ENCODE assay signal across 13 cellular contexts in the genomic region with DNA sequence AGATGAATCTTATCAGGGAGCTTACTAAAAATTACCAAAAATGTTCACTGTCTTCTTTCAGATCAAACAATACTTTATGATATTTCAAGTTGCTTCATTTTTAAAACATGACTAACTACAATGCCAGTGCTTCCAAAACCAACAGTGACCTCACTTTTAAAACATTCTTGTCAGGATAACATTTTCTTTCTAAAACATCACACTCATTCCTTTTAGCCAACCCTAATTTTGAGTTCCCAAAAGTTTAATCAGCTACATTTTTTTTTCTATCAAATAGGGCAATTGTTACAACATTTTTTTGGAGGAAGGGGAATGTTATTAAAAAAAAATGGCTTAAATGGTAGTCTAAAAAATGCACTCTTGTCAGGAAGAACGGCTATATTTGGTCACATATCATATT. TPM values are rescaled to one million over a fixed set of nuclear protein-coding genes. Genes with fewer than 3 reads are reported as not detected.
DNase-seq lines count a peak whose midpoint lies in the region; ATAC-seq and TF ChIP-seq lines count a peak whose summit lies in the region.
"Had no signal": no experiment of that assay in that cellular context is flagged by ENCODE, and none has a peak within 500 bp of the region (broad histone marks: within the 10 kb centered on the region; RNA-seq: fewer than 3 reads in every experiment).

No MANE protein-coding gene starts in this region.

- no peaks in the 10 kb centered on the region for H3K9me3 Mint-ChIP-seq in endothelial cell (ENCODE audit: unreplicated experiment)
- H3K9me3 Mint-ChIP-seq: activated T-helper 2 cell treated with anti-CD3 and anti-CD28 coated beads, Interferon-gamma antibody, Interleukin-2, Interleukin-4, amounts not matched to agents 10 μg/mL and 5 μg/mL and 100 μg/mL, durations not matched to agents 14 hours and 24 hours and 36 hours; effector memory CD8-positive, alpha-beta T cell had no signal

- H3K27me3 ChIP-seq in sigmoid colon, result no peaks in the 10 kb centered on the region

- no peaks in the 10 kb centered on the region for H3K36me3 ChIP-seq in sigmoid colon

- no peaks in the 10 kb centered on the region for H3K27me3 Mint-ChIP-seq in T-helper 17 cell
- H3K27me3 Mint-ChIP-seq in endothelial cell (ENCODE audit: unreplicated experiment), result no peaks in the 10 kb centered on the region
- H3K27me3 Mint-ChIP-seq: effector memory CD8-positive, alpha-beta T cell had no signal

- ATAC-seq in omental fat pad (ENCODE audit: low FRiP score) (peak; percentile 81), T-helper 17 cell (no peak)
- ATAC-seq: effector memory CD8-positive, alpha-beta T cell had no signal

- DNase-seq in EL (peak; percentile 93), RKO (ENCODE audit: low spot score) (peak; percentile 26), epithelial cell of esophagus (ENCODE audit: low read depth) (peak; percentile 60), omental fat pad (ENCODE audit: low spot score) (no peak), sigmoid colon (no peak), NCI-H82 (lab: John Stamatoyannopoulos, UW) (no peak), T-helper 17 cell (no peak), endothelial cell (ENCODE audit: low spot score) (no peak)
- DNase-seq: DND-41; effector memory CD8-positive, alpha-beta T cell; left colon; NCI-H1436 had no signal

- no peaks in the 10 kb centered on the region for H3K36me3 Mint-ChIP-seq in T-helper 17 cell (ENCODE audit: low read depth)
- H3K36me3 Mint-ChIP-seq in endothelial cell (ENCODE audit: low read depth, unreplicated experiment), result no peaks in the 10 kb centered on the region

- H3K4me3 Mint-ChIP-seq in T-helper 17 cell, result no peak overlapping the region
- no peak overlapping the region for H3K4me3 Mint-ChIP-seq in endothelial cell (ENCODE audit: unreplicated experiment)
- H3K4me3 Mint-ChIP-seq: effector memory CD8-positive, alpha-beta T cell had no signal

- TF ChIP-seq POLR2A in sigmoid colon (IDR thresholded peaks at IDR 0.05), result no peak

- H3K4me3 ChIP-seq in epithelial cell of esophagus (ENCODE audit: low read length), result no peak overlapping the region
- no peak overlapping the region for H3K4me3 ChIP-seq in sigmoid colon

- no peak for TF ChIP-seq CTCF in epithelial cell of esophagus (IDR thresholded peaks at IDR 0.05; ENCODE audit: insufficient read depth, low read depth, low read length, missing control alignments)
- TF ChIP-seq CTCF in omental fat pad (IDR thresholded peaks at IDR 0.05), result no peak
- TF ChIP-seq CTCF in sigmoid colon (IDR thresholded peaks at IDR 0.05), result no peak
- TF ChIP-seq CTCF in endothelial cell (IDR thresholded peaks at IDR 0.05; ENCODE audit: unreplicated experiment), result no peak

- intact Hi-C loops in sigmoid colon (cut with DNase I), result no loop called here

- H3K4me1 Mint-ChIP-seq in T-helper 17 cell (peaks cover 11% of the 10 kb centered on the region), endothelial cell (ENCODE audit: unreplicated experiment) (no peaks in the 10 kb centered on the region)

- H3K9me3 ChIP-seq in sigmoid colon (no peaks in the 10 kb centered on the region), T-helper 17 cell (ENCODE audit: control insufficient read depth, low read length, poor library complexity, severe bottlenecking) (no peaks in the 10 kb centered on the region)

- 82 to 85% methylated on average over 1 of the region's 1 CpG for WGBS in sigmoid colon, 2 donors

- H3K4me1 ChIP-seq in sigmoid colon, result peaks cover 0 to 19% (median 9%) of the 10 kb centered on the region in 4 donors

- TF ChIP-seq EP300 in sigmoid colon (IDR thresholded peaks at IDR 0.05), result no peak

- H3K27ac Mint-ChIP-seq in T-helper 17 cell, result no peak overlapping the region
- no peak overlapping the region for H3K27ac Mint-ChIP-seq in endothelial cell (ENCODE audit: unreplicated experiment)
- H3K27ac Mint-ChIP-seq: activated T-helper 2 cell treated with anti-CD3 and anti-CD28 coated beads, Interferon-gamma antibody, Interleukin-2, Interleukin-4, amounts not matched to agents 10 μg/mL and 5 μg/mL and 100 μg/mL, durations not matched to agents 14 hours and 24 hours and 36 hours; effector memory CD8-positive, alpha-beta T cell had no signal

- H3K27ac ChIP-seq in sigmoid colon, result peak overlapping the region in 2 of 4 donors; percentile 15 to 49

RNA-seq across cellular contexts. Expression of gene RTKN2, which starts 37.3 kb away (rescaled TPM):
- under 1 TPM in 3 of 4 donors, not detected in 1; 0.09 to 0.48 (median 0.38) TPM for total RNA-seq in omental fat pad
- total RNA-seq in sigmoid colon, result not detected
- 1 to 10 TPM in 2 of 3 donors, under 1 TPM in 1; 0.60 to 2.0 (median 1.2) TPM for polyA plus RNA-seq in sigmoid colon
- total RNA-seq in T-helper 17 cell, result 1 to 10 TPM; 3.8 to 8.1 TPM
- 1.7 TPM for total RNA-seq in endothelial cell (ENCODE audit: unreplicated experiment)

Comparison
In these comparisons a context has a peak if more than half of its experiments do, and no peak if none do; other contexts are left out.
1. DNase-seq: peak in EL (single experiment), RKO (single experiment) and epithelial cell of esophagus (single experiment); none in omental fat pad (single experiment), sigmoid colon (single experiment), NCI-H82 (single experiment), T-helper 17 cell (0 of 3) and endothelial cell (single experiment).